Comparison of ENCODE assay signal across 25 cellular contexts in the genomic region with DNA sequence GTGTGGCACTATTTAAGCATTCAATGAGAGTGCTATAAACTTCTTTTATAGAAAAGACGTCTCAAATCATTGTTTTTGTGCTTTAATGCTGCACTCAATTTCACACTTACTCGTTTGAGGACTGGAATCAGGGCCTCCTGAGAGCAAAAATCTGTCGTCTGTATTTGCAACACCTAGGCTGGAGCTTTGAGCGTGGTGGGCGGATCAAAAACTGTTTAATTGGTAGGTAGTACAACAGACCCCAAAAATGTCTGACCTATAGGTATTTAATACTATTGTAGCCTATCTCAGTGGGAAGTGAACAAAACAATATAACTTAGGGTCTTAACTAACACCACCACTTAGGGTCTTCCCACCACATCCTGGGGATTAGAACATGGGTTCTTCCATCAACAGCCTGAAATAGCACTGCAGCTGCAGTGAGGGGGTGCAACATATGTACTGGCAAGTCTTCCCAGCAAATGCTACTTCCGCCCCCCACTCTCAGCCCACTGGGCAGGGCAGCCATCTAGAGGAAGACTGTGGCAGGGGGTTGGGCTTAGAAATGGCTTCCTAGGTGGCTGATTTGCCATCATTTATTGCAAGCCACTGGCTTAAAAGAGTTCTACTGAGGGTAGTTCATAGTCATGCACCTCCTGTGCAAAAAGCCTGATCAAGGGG.
DNase-seq lines count a peak whose midpoint lies in the region; ATAC-seq and TF ChIP-seq lines count a peak whose summit lies in the region.
"Had no signal": no experiment of that assay in that cellular context is flagged by ENCODE, and none has a peak within 500 bp of the region (broad histone marks: within the 10 kb centered on the region; RNA-seq: fewer than 3 reads in every experiment).

No MANE protein-coding gene starts in this region.

- no peaks in the 10 kb centered on the region for H3K36me3 Mint-ChIP-seq in activated naive CD8-positive, alpha-beta T cell
- H3K36me3 Mint-ChIP-seq in activated naive CD8-positive, alpha-beta T cell treated with anti-CD3 and anti-CD28 coated beads, Interleukin-2, amount 50 U/mL, for 24 hours (ENCODE audit: low read depth): peaks cover 6% of the 10 kb centered on the region

- peak overlapping the region; percentile 45 for H3K27ac ChIP-seq in OCI-LY1 (ENCODE audit: low read depth, low read length, poor library complexity, severe bottlenecking)
- H3K27ac ChIP-seq: parathyroid adenoma, testis had no signal

- no peaks in the 10 kb centered on the region for H4K20me1 ChIP-seq in OCI-LY1 (ENCODE audit: insufficient read depth, low read length)

- no peak for DNase-seq in activated naive CD8-positive, alpha-beta T cell treated with anti-CD3 and anti-CD28 coated beads, Interleukin-2, amount 50 U/mL, for 24 hours
- DNase-seq in islet precursor cell (peak; percentile 29), GM10248 (ENCODE audit: extremely low spot score) (no peak)
- no peak for DNase-seq in stimulated activated naive CD8-positive, alpha-beta T cell treated with anti-CD3 and anti-CD28 coated beads, Interleukin-15, Interleukin-2, amounts not matched to agents 100 U/mL and 50 U/mL, for 24 hours
- DNase-seq: activated CD4-positive, alpha-beta T cell treated with anti-CD3 and anti-CD28 coated beads for 1 hour; activated naive CD4-positive, alpha-beta T cell; CD8-positive, alpha-beta T cell; H7; kidney glomerular epithelial cell; natural killer cell; NCI-H1092 treated with DMSO at 0.1 percent for 48 hours; NCI-H2081; NCI-H446; sigmoid colon; T1000; testis had no signal

- H3K4me1 ChIP-seq in OCI-LY1 (ENCODE audit: insufficient read depth, low read length, severe bottlenecking): peaks cover 18% of the 10 kb centered on the region
- H3K4me1 ChIP-seq: parathyroid adenoma, testis had no signal

- no peaks in the 10 kb centered on the region for H3K9me3 Mint-ChIP-seq in activated naive CD8-positive, alpha-beta T cell (ENCODE audit: low read depth)
- no peaks in the 10 kb centered on the region for H3K9me3 Mint-ChIP-seq in activated naive CD8-positive, alpha-beta T cell treated with anti-CD3 and anti-CD28 coated beads, Interleukin-2, amount 50 U/mL, for 24 hours
- H3K9me3 Mint-ChIP-seq: CD8-positive, alpha-beta T cell; central memory CD8-positive, alpha-beta T cell; natural killer cell had no signal

- no peak overlapping the region for H3K4me3 Mint-ChIP-seq in activated naive CD8-positive, alpha-beta T cell
- no peak overlapping the region for H3K4me3 Mint-ChIP-seq in activated naive CD8-positive, alpha-beta T cell treated with anti-CD3 and anti-CD28 coated beads, Interleukin-2, amount 50 U/mL, for 24 hours
- H3K4me3 Mint-ChIP-seq: central memory CD8-positive, alpha-beta T cell had no signal

- H3K9me2 ChIP-seq in OCI-LY1 (ENCODE audit: low read depth, low read length): no peaks in the 10 kb centered on the region

- H3K79me2 ChIP-seq in OCI-LY1 (ENCODE audit: insufficient read depth, low read length): no peaks in the 10 kb centered on the region
- H3K79me2 ChIP-seq: parathyroid adenoma had no signal

- CTCF ChIA-PET in GM10248 (lab: Yijun Ruan, JAX): interaction anchor here (1.1 kb wide), 1 partner anchor 13 kb away, joined by 3 read pairs; no protein-coding TSS in a partner anchor

- H3K36me3 ChIP-seq in OCI-LY1 (ENCODE audit: insufficient read depth, low read length): peaks cover 55% of the 10 kb centered on the region

- no peaks in the 10 kb centered on the region for H3K27me3 Mint-ChIP-seq in activated naive CD8-positive, alpha-beta T cell
- no peaks in the 10 kb centered on the region for H3K27me3 Mint-ChIP-seq in activated naive CD8-positive, alpha-beta T cell treated with anti-CD3 and anti-CD28 coated beads, Interleukin-2, amount 50 U/mL, for 24 hours
- H3K27me3 Mint-ChIP-seq: central memory CD8-positive, alpha-beta T cell had no signal

- POLR2A ChIA-PET in GM10248 (lab: Yijun Ruan, JAX): interaction anchor here (1.8 kb wide), 1 partner anchor 22 kb away, joined by 7 read pairs; no protein-coding TSS in a partner anchor

- no peak overlapping the region for H3K4me2 ChIP-seq in OCI-LY1 (ENCODE audit: low read length)

- no peak overlapping the region for H3K9ac ChIP-seq in OCI-LY1 (ENCODE audit: low read length)
- H3K9ac ChIP-seq: parathyroid adenoma had no signal

- no peaks in the 10 kb centered on the region for H3K27me3 ChIP-seq in OCI-LY1 (ENCODE audit: insufficient read depth, low read length)
- H3K27me3 ChIP-seq: gastroesophageal sphincter, sigmoid colon, testis had no signal

- peak overlapping the region; percentile 4 for H3K27ac Mint-ChIP-seq in activated naive CD8-positive, alpha-beta T cell
- no peak overlapping the region for H3K27ac Mint-ChIP-seq in activated naive CD8-positive, alpha-beta T cell treated with anti-CD3 and anti-CD28 coated beads, Interleukin-2, amount 50 U/mL, for 24 hours
- H3K27ac Mint-ChIP-seq: CD8-positive, alpha-beta T cell had no signal

- no peak overlapping the region for H2AFZ ChIP-seq in OCI-LY1 (ENCODE audit: low read length)
- H2AFZ ChIP-seq: parathyroid adenoma had no signal

- ATAC-seq in activated naive CD8-positive, alpha-beta T cell treated with anti-CD3 and anti-CD28 coated beads, Interleukin-2, amount 50 U/mL, for 24 hours: no peak
- no peak for ATAC-seq in stimulated activated naive CD8-positive, alpha-beta T cell treated with anti-CD3 and anti-CD28 coated beads, Interleukin-15, Interleukin-2, amounts not matched to agents 100 U/mL and 50 U/mL, for 24 hours
- ATAC-seq in GM18858 (IDR thresholded peaks at IDR 0.05; ENCODE audit: unreplicated experiment) (no peak), HG03432 (IDR thresholded peaks at IDR 0.05; ENCODE audit: unreplicated experiment) (no peak)
- ATAC-seq: CD8-positive, alpha-beta T cell; esophagus mucosa; gastroesophageal sphincter; natural killer cell; Panc1 had no signal

- H3K4me3 ChIP-seq in OCI-LY1 (ENCODE audit: low read depth, low read length, poor library complexity, severe bottlenecking): no peak overlapping the region
- H3K4me3 ChIP-seq: gastroesophageal sphincter, sigmoid colon, testis had no signal

- H3K4me1 Mint-ChIP-seq in activated naive CD8-positive, alpha-beta T cell (ENCODE audit: low read depth): peaks cover 39% of the 10 kb centered on the region
- H3K4me1 Mint-ChIP-seq in activated naive CD8-positive, alpha-beta T cell treated with anti-CD3 and anti-CD28 coated beads, Interleukin-2, amount 50 U/mL, for 24 hours: peaks cover 35% of the 10 kb centered on the region

- peaks cover 5% of the 10 kb centered on the region for H3F3A ChIP-seq in OCI-LY1 (ENCODE audit: insufficient read depth, low read length)

- H3K9me3 ChIP-seq in OCI-LY1 (ENCODE audit: low read length): no peaks in the 10 kb centered on the region
- H3K9me3 ChIP-seq: gastroesophageal sphincter, sigmoid colon, testis had no signal

- TF ChIP-seq CTCF in OCI-LY1 (IDR thresholded peaks at IDR 0.05; ENCODE audit: low read length) (no peak), GM10248 (IDR thresholded peaks at IDR 0.05; ENCODE audit: control extremely low read depth, extremely low read depth, low read depth, missing control alignments) (no peak)
